In genomic region chr3:140568842-140569520, GRCh38 we compare ENCODE assay signal across 21 cellular contexts.
A peak's percentile ranks its signal among the peaks of the same experiment; 100 is the strongest.
DNase-seq lines count a peak whose midpoint lies in the region; TF ChIP-seq lines count a peak whose summit lies in the region.
"Had no signal": no experiment of that assay in that cellular context is flagged by ENCODE, and none has a peak within 500 bp of the region (broad histone marks: within the 10 kb centered on the region; RNA-seq: fewer than 3 reads in every experiment).

No MANE protein-coding gene starts in this region.

- POLR2A ChIA-PET in activated CD4-positive, alpha-beta memory T cell treated with anti-CD3 and anti-CD28 coated beads, Interleukin-2, amount 10 ng/mL, durations not matched to agents 7 days and 5 days (lab: Charles Lee) = no interaction called here

- H3K4me1 Mint-ChIP-seq in neural progenitor cell = no peaks in the 10 kb centered on the region
- H3K4me1 Mint-ChIP-seq in activated CD4-positive, alpha-beta memory T cell treated with anti-CD3 and anti-CD28 coated beads, Interleukin-2, amount 10 ng/mL, durations not matched to agents 7 days and 5 days = no peaks in the 10 kb centered on the region

- no peak overlapping the region for H2AFZ ChIP-seq in neural progenitor cell (replicated peaks)
- H2AFZ ChIP-seq: PC-9 had no signal

- H3K79me2 ChIP-seq in neural progenitor cell (ENCODE audit: low read depth) = no peaks in the 10 kb centered on the region

- no peaks in the 10 kb centered on the region for H4K20me1 ChIP-seq in neural progenitor cell (ENCODE audit: low read depth)
- H4K20me1 ChIP-seq: BLaER1 had no signal

- intact Hi-C loops in thyroid gland (cut with DNase I) = no loop called here

- no peak for TF ChIP-seq POLR2A in thyroid gland (IDR thresholded peaks at IDR 0.05)

- H3K9ac ChIP-seq in neural progenitor cell = no peak overlapping the region
- H3K9ac ChIP-seq: BLaER1 had no signal

- H3K4me3 ChIP-seq in thyroid gland (replicated peaks in 1 of 3) (no peak overlapping the region), neural progenitor cell (no peak overlapping the region)
- H3K4me3 ChIP-seq: BLaER1, mucosa of descending colon, PC-9, thoracic aorta had no signal

- H3K4me1 ChIP-seq in thyroid gland (peaks cover 0 to 9% of the 10 kb centered on the region in 2 donors), neural progenitor cell (no peaks in the 10 kb centered on the region)
- H3K4me1 ChIP-seq: BLaER1 had no signal

- no peaks in the 10 kb centered on the region for H3K36me3 Mint-ChIP-seq in neural progenitor cell
- no peaks in the 10 kb centered on the region for H3K36me3 Mint-ChIP-seq in activated CD4-positive, alpha-beta memory T cell treated with anti-CD3 and anti-CD28 coated beads, Interleukin-2, amount 10 ng/mL, durations not matched to agents 7 days and 5 days (ENCODE audit: low read depth)

- CTCF ChIA-PET in activated CD4-positive, alpha-beta memory T cell treated with anti-CD3 and anti-CD28 coated beads, Interleukin-2, amount 10 ng/mL, durations not matched to agents 7 days and 5 days (lab: Charles Lee) = no interaction called here

- H3K27ac ChIP-seq in thyroid gland (peak overlapping the region; percentile 7 to 37 (median 13)), neural progenitor cell (no peak overlapping the region)
- H3K27ac ChIP-seq: 22Rv1, BLaER1, PC-9, thoracic aorta had no signal

- peaks cover 2% of the 10 kb centered on the region for H3K27me3 Mint-ChIP-seq in neural progenitor cell (ENCODE audit: insufficient read depth, low read depth)
- no peaks in the 10 kb centered on the region for H3K27me3 Mint-ChIP-seq in activated CD4-positive, alpha-beta memory T cell treated with anti-CD3 and anti-CD28 coated beads, Interleukin-2, amount 10 ng/mL, durations not matched to agents 7 days and 5 days

- DNase-seq in NCI-H2029 (lab: John Stamatoyannopoulos, UW) (peak; percentile 11), NCI-H2029 treated with DMSO at 0.1 percent for 48 hours (lab: John Stamatoyannopoulos, UW) (no peak), fibroblast of peridontal ligament (ENCODE audit: extremely low read depth) (peak; percentile 59), midbrain (lab: John Stamatoyannopoulos, UW) (peak; percentile 15), thyroid gland (peak; percentile 84 to 92), A172 (ENCODE audit: low spot score) (no peak), neural progenitor cell (ENCODE audit: low spot score) (no peak)
- no peak for DNase-seq in activated CD4-positive, alpha-beta memory T cell treated with anti-CD3 and anti-CD28 coated beads, Interleukin-2, amount 10 ng/mL, durations not matched to agents 7 days and 5 days
- DNase-seq: activated CD4-positive, alpha-beta T cell treated with anti-CD3 and anti-CD28 coated beads for 4 hours; activated gamma-delta T cell; foreskin fibroblast; NCI-H187; NCI-H510A treated with DMSO at 0.1 percent for 48 hours; small intestine; stimulated activated CD8-positive, alpha-beta memory T cell treated with anti-CD3 and anti-CD28 coated beads, Interleukin-4, amount 100 ng/mL, for 48 hours; T1000 had no signal

- H3F3A ChIP-seq in neural progenitor cell (ENCODE audit: low read depth) = no peaks in the 10 kb centered on the region

- H3K9me3 Mint-ChIP-seq in neural progenitor cell = no peaks in the 10 kb centered on the region
- no peaks in the 10 kb centered on the region for H3K9me3 Mint-ChIP-seq in activated CD4-positive, alpha-beta memory T cell treated with anti-CD3 and anti-CD28 coated beads, Interleukin-2, amount 10 ng/mL, durations not matched to agents 7 days and 5 days

- TF ChIP-seq CTCF in thyroid gland (IDR thresholded peaks at IDR 0.05) (no peak), neural progenitor cell (IDR thresholded peaks at IDR 0.05) (no peak)

- H3K4me3 Mint-ChIP-seq in neural progenitor cell = no peak overlapping the region
- no peak overlapping the region for H3K4me3 Mint-ChIP-seq in activated CD4-positive, alpha-beta memory T cell treated with anti-CD3 and anti-CD28 coated beads, Interleukin-2, amount 10 ng/mL, durations not matched to agents 7 days and 5 days

- no peak overlapping the region for H3K27ac Mint-ChIP-seq in neural progenitor cell
- no peak overlapping the region for H3K27ac Mint-ChIP-seq in activated CD4-positive, alpha-beta memory T cell treated with anti-CD3 and anti-CD28 coated beads, Interleukin-2, amount 10 ng/mL, durations not matched to agents 7 days and 5 days

- H3K9me3 ChIP-seq in thyroid gland = no peaks in the 10 kb centered on the region
- no peaks in the 10 kb centered on the region for H3K9me3 ChIP-seq in neural progenitor cell (ENCODE audit: low read depth)
- H3K9me3 ChIP-seq: BLaER1, mucosa of descending colon, thoracic aorta had no signal

- H3K4me2 ChIP-seq in neural progenitor cell = no peak overlapping the region
- H3K4me2 ChIP-seq: BLaER1, PC-9 had no signal

- no peaks in the 10 kb centered on the region for H3K36me3 ChIP-seq in thyroid gland
- no peaks in the 10 kb centered on the region for H3K36me3 ChIP-seq in neural progenitor cell
- H3K36me3 ChIP-seq: BLaER1, thoracic aorta had no signal

- H3K27me3 ChIP-seq in thyroid gland (no peaks in the 10 kb centered on the region), neural progenitor cell (no peaks in the 10 kb centered on the region)
- H3K27me3 ChIP-seq: BLaER1 had no signal

- WGBS in thyroid gland, 2 donors = 54 to 62% methylated on average over 3 of the region's 3 CpGs

Comparison
In these comparisons a context has a peak if more than half of its experiments do, and no peak if none do; other contexts are left out.
1. DNase-seq: peak in NCI-H2029 (single experiment), fibroblast of peridontal ligament (single experiment), midbrain (single experiment) and thyroid gland (2 of 2); none in NCI-H2029 treated with DMSO at 0.1 percent for 48 hours (single experiment), A172 (single experiment), neural progenitor cell (single experiment) and activated CD4-positive, alpha-beta memory T cell treated with anti-CD3 and anti-CD28 coated beads, Interleukin-2, amount 10 ng/mL, durations not matched to agents 7 days and 5 days (single experiment).